Comparison of ENCODE assay signal across 8 cellular contexts in the genomic region with DNA sequence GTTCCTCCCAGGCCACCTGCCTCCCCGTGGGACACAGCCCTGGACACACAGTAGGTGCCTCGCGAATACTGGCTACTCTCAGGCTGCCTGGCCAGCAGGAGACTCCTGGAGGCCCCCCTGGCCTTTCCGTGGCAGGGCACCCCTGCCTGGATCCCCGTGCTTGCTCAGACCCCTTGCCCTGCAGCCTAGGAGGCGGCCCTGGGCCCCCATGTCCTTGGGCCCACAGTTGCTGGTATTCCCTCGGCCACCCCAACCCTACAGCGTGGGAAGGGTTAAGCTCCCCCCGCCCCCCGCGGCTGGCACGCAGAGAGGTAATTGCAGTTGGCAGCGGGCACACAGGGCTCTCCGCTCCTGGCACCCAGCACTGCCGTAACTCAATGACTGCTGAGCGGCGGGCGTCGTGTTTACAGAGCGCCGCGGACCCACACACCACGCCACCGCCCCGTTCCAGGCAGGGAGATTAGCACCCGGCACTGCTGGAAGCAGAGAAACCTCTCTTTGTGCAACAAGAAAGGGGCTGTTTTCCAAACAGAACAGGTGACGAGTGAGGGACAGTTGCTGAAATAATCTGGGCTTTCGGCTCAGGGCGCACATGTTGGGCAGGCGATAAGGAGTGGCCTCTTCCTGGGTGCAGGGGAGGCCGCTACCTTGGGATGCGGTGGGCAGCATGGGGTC. TPM values are rescaled to one million over a fixed set of nuclear protein-coding genes. Genes with fewer than 3 reads are reported as not detected.
DNase-seq lines count a peak whose midpoint lies in the region; ATAC-seq and TF ChIP-seq lines count a peak whose summit lies in the region.

No MANE protein-coding gene starts in this region.

- H3K4me2 ChIP-seq in Loucy (ENCODE audit: low read depth, low read length, poor library complexity, severe bottlenecking), result peak overlapping the region; percentile 20

- H3K9me3 ChIP-seq in Loucy (ENCODE audit: insufficient read depth, low read depth, low read length) (no peaks in the 10 kb centered on the region), mucosa of descending colon (no peaks in the 10 kb centered on the region)

- no peaks in the 10 kb centered on the region for H3K9me2 ChIP-seq in Loucy (replicated peaks; ENCODE audit: low read depth, low read length)

- TF ChIP-seq CTCF in Loucy (conservative IDR thresholded peaks at IDR 0.05; ENCODE audit: low read length), result no peak
- no peak for TF ChIP-seq CTCF in mucosa of descending colon (IDR thresholded peaks at IDR 0.05)

- DNase-seq in AML-193 (lab: John Stamatoyannopoulos, UW) (peak; percentile 62 to 67), mucosa of descending colon (peak in 2 of 3 donors; percentile 67 to 72), activated gamma-delta T cell (lab: John Stamatoyannopoulos, UW) (no peak)

- H3K4me3 ChIP-seq in Loucy (ENCODE audit: low read length, poor library complexity, severe bottlenecking) (no peak overlapping the region), mucosa of descending colon (no peak overlapping the region)

- peaks cover 8% of the 10 kb centered on the region; the same call in 1 of the 2 replicates for H3K36me3 ChIP-seq in Loucy (ENCODE audit: insufficient read depth, low read length)
- H3K36me3 ChIP-seq in mucosa of descending colon (ENCODE audit: low read depth), result no peaks in the 10 kb centered on the region

- no peak overlapping the region for H2AFZ ChIP-seq in Loucy (ENCODE audit: low read length)

- H3K4me1 ChIP-seq in Loucy (ENCODE audit: insufficient read depth, low read length, poor library complexity, severe bottlenecking), result peaks cover 22% of the 10 kb centered on the region
- peaks cover 37% of the 10 kb centered on the region for H3K4me1 ChIP-seq in mucosa of descending colon (ENCODE audit: low read depth)

- intact Hi-C loops in mucosa of descending colon (cut with DNase I, micrococcal nuclease), result no loop called here

- peaks cover 12% of the 10 kb centered on the region for H3F3A ChIP-seq in Loucy (ENCODE audit: low read depth)

- peaks cover 32% of the 10 kb centered on the region for H4K20me1 ChIP-seq in Loucy (ENCODE audit: insufficient read depth, low read length, poor library complexity, severe bottlenecking)

- no peaks in the 10 kb centered on the region for H3K27me3 ChIP-seq in Loucy (ENCODE audit: insufficient read depth, low read length, poor library complexity, severe bottlenecking)

- peak overlapping the region; percentile 56 for H3K9ac ChIP-seq in Loucy (ENCODE audit: low read depth, low read length, poor library complexity, severe bottlenecking)

- peaks cover 86% of the 10 kb centered on the region for H3K79me2 ChIP-seq in Loucy (ENCODE audit: insufficient read depth, low read length)

- peak overlapping the region; percentile 91 for H3K27ac ChIP-seq in angular gyrus (ENCODE audit: low read depth, low read length)

- peak; percentile 67 for ATAC-seq in mucosa of descending colon
- no peak for ATAC-seq in HG03439 (IDR thresholded peaks at IDR 0.05; ENCODE audit: unreplicated experiment)
- ATAC-seq in HG03108 (IDR thresholded peaks at IDR 0.05; ENCODE audit: unreplicated experiment), result no peak
- ATAC-seq in GM18511 (IDR thresholded peaks at IDR 0.05; ENCODE audit: unreplicated experiment), result no peak

RNA-seq across cellular contexts. Expression of a gene that starts 32.3 kb away (rescaled TPM):
- total RNA-seq in mucosa of descending colon, result 10 to 100 TPM; 14.0 to 27.4 (median 16.5) TPM
